Comparison of ENCODE assay signal across 23 cellular contexts in genomic region chr2:241081190-241081642, GRCh38. TPM values are rescaled to one million over a fixed set of nuclear protein-coding genes. Genes with fewer than 3 reads are reported as not detected.
A peak's percentile ranks its signal among the peaks of the same experiment; 100 is the strongest.
DNase-seq lines count a peak whose midpoint lies in the region; ATAC-seq and TF ChIP-seq lines count a peak whose summit lies in the region.
"Had no signal": no experiment of that assay in that cellular context is flagged by ENCODE, and none has a peak within 500 bp of the region (broad histone marks: within the 10 kb centered on the region; RNA-seq: fewer than 3 reads in every experiment).

No MANE protein-coding gene starts in this region.

- no peaks in the 10 kb centered on the region for H3K9me3 ChIP-seq in RWPE2 (ENCODE audit: severe bottlenecking)
- no peaks in the 10 kb centered on the region for H3K9me3 ChIP-seq in smooth muscle cell (replicated peaks; ENCODE audit: low read depth)
- H3K9me3 ChIP-seq: HAP-1, pancreas, SJCRH30, upper lobe of left lung had no signal

- H3K9ac ChIP-seq in smooth muscle cell (ENCODE audit: low read depth), result no peak overlapping the region

- H3K4me2 ChIP-seq in smooth muscle cell, result no peak overlapping the region

- no peak overlapping the region for H3K4me3 Mint-ChIP-seq in activated T-cell treated with anti-CD3 and anti-CD28 coated beads, Interleukin-2, amount 50 U/mL, for 24 hours
- no peak overlapping the region for H3K4me3 Mint-ChIP-seq in stimulated activated memory B cell treated with anti-CD40 and anti-IgM and Interleukin-4, amounts not matched to agents 10 μg/mL and 1 μg/mL and 100 μg/mL, for 72 hours

- no peaks in the 10 kb centered on the region for H3K27me3 Mint-ChIP-seq in activated T-cell treated with anti-CD3 and anti-CD28 coated beads, Interleukin-2, amount 50 U/mL, for 24 hours
- no peaks in the 10 kb centered on the region for H3K27me3 Mint-ChIP-seq in stimulated activated memory B cell treated with anti-CD40 and anti-IgM and Interleukin-4, amounts not matched to agents 10 μg/mL and 1 μg/mL and 100 μg/mL, for 72 hours

- no peaks in the 10 kb centered on the region for H3K79me2 ChIP-seq in smooth muscle cell (ENCODE audit: low read depth)

- TF ChIP-seq CTCF in RWPE2 (IDR thresholded peaks at IDR 0.05; ENCODE audit: poor library complexity, severe bottlenecking), result no peak
- TF ChIP-seq CTCF in smooth muscle cell (IDR thresholded peaks at IDR 0.05; ENCODE audit: borderline replicate concordance, insufficient read depth, poor library complexity, severe bottlenecking), result no peak

- no peak overlapping the region for H3K4me3 ChIP-seq in RWPE2 (ENCODE audit: severe bottlenecking)
- no peak overlapping the region for H3K4me3 ChIP-seq in smooth muscle cell
- H3K4me3 ChIP-seq: HAP-1, lung, pancreas, SJCRH30, upper lobe of left lung had no signal

- peaks cover 4% of the 10 kb centered on the region for H3K9me3 Mint-ChIP-seq in activated T-cell treated with anti-CD3 and anti-CD28 coated beads, Interleukin-2, amount 50 U/mL, for 24 hours
- peaks cover 5% of the 10 kb centered on the region for H3K9me3 Mint-ChIP-seq in stimulated activated memory B cell treated with anti-CD40 and anti-IgM and Interleukin-4, amounts not matched to agents 10 μg/mL and 1 μg/mL and 100 μg/mL, for 72 hours
- H3K9me3 Mint-ChIP-seq: activated T-helper 2 cell treated with anti-CD3 and anti-CD28 coated beads, Interferon-gamma antibody, Interleukin-2, Interleukin-4, amounts not matched to agents 10 μg/mL and 5 μg/mL and 100 μg/mL, durations not matched to agents 14 hours and 24 hours and 36 hours had no signal

- peaks cover 8% of the 10 kb centered on the region for H3K4me1 Mint-ChIP-seq in activated T-cell treated with anti-CD3 and anti-CD28 coated beads, Interleukin-2, amount 50 U/mL, for 24 hours (ENCODE audit: low read depth)
- peaks cover 24% of the 10 kb centered on the region for H3K4me1 Mint-ChIP-seq in stimulated activated memory B cell treated with anti-CD40 and anti-IgM and Interleukin-4, amounts not matched to agents 10 μg/mL and 1 μg/mL and 100 μg/mL, for 72 hours

- H3F3A ChIP-seq in smooth muscle cell (ENCODE audit: low read depth), result no peaks in the 10 kb centered on the region

- DNase-seq in activated T-cell treated with anti-CD3 and anti-CD28 coated beads, Interleukin-2, amount 50 U/mL, for 48 hours, result peak; percentile 10 to 11
- no peak for DNase-seq in activated T-cell treated with anti-CD3 and anti-CD28 coated beads, Interleukin-2, amount 50 U/mL, for 24 hours
- DNase-seq in RWPE2 (ENCODE audit: low spot score) (no peak), left lobe of liver (ENCODE audit: low spot score) (no peak), smooth muscle cell (lab: John Stamatoyannopoulos, UW; ENCODE audit: unreplicated experiment) (no peak), SW480 (ENCODE audit: low spot score) (no peak), KG1 (lab: John Stamatoyannopoulos, UW) (no peak)
- DNase-seq: ACHN; DMS53; NCI-H1436; NCI-H2171; NCI-H526 treated with DMSO at 0.1 percent for 48 hours; stimulated activated CD4-positive, alpha-beta T cell treated with anti-CD3 and anti-CD28 coated beads, Interleukin-1b, Interleukin-23, amount 100 ng/mL, for 48 hours; T-helper 2 cell; WERI-Rb-1 had no signal

- H3K27ac Mint-ChIP-seq in activated T-cell treated with anti-CD3 and anti-CD28 coated beads, Interleukin-2, amount 50 U/mL, for 24 hours, result no peak overlapping the region
- H3K27ac Mint-ChIP-seq in stimulated activated memory B cell treated with anti-CD40 and anti-IgM and Interleukin-4, amounts not matched to agents 10 μg/mL and 1 μg/mL and 100 μg/mL, for 72 hours, result peak overlapping the region; percentile 22
- H3K27ac Mint-ChIP-seq: activated T-helper 2 cell treated with anti-CD3 and anti-CD28 coated beads, Interferon-gamma antibody, Interleukin-2, Interleukin-4, amounts not matched to agents 10 μg/mL and 5 μg/mL and 100 μg/mL, durations not matched to agents 14 hours and 24 hours and 36 hours had no signal

- H2AFZ ChIP-seq in smooth muscle cell (ENCODE audit: low read depth), result no peak overlapping the region

- peak; percentile 22; the same call in 1 of the 3 replicates for ATAC-seq in RWPE2 (ENCODE audit: low read depth)
- peak; percentile 9 for ATAC-seq in left lobe of liver
- ATAC-seq in stimulated activated memory B cell treated with anti-CD40 and anti-IgM and Interleukin-4, amounts not matched to agents 10 μg/mL and 1 μg/mL and 100 μg/mL, for 72 hours, result no peak

- peaks cover 37% of the 10 kb centered on the region for H3K36me3 Mint-ChIP-seq in activated T-cell treated with anti-CD3 and anti-CD28 coated beads, Interleukin-2, amount 50 U/mL, for 24 hours (ENCODE audit: low read depth)
- H3K36me3 Mint-ChIP-seq in stimulated activated memory B cell treated with anti-CD40 and anti-IgM and Interleukin-4, amounts not matched to agents 10 μg/mL and 1 μg/mL and 100 μg/mL, for 72 hours, result peaks cover 31% of the 10 kb centered on the region

- H3K27ac ChIP-seq in RWPE2 (ENCODE audit: poor library complexity, severe bottlenecking) (no peak overlapping the region), smooth muscle cell (ENCODE audit: low read depth) (no peak overlapping the region)
- H3K27ac ChIP-seq: C4-2B, pancreas, SJCRH30, WERI-Rb-1 had no signal

- H3K36me3 ChIP-seq in RWPE2 (ENCODE audit: low read depth) (0 out of 2 replicates have a peak, but pooled peaks cover 3% of the 10 kb centered on the region), smooth muscle cell (ENCODE audit: low read depth) (no peaks in the 10 kb centered on the region)

- no peaks in the 10 kb centered on the region for H4K20me1 ChIP-seq in smooth muscle cell (ENCODE audit: low read depth)

- WGBS in smooth muscle cell (ENCODE audit: low lambda C conversion rate), result 87% methylated on average over 7 of the region's 9 CpGs

- H3K4me1 ChIP-seq in RWPE2 (ENCODE audit: insufficient read depth, poor library complexity, severe bottlenecking) (no peaks in the 10 kb centered on the region), smooth muscle cell (ENCODE audit: low read depth) (no peaks in the 10 kb centered on the region)
- H3K4me1 ChIP-seq: HAP-1, pancreas had no signal

- no peaks in the 10 kb centered on the region for H3K27me3 ChIP-seq in RWPE2 (ENCODE audit: insufficient read depth, poor library complexity, severe bottlenecking)
- H3K27me3 ChIP-seq in smooth muscle cell (ENCODE audit: low read depth), result no peaks in the 10 kb centered on the region
- H3K27me3 ChIP-seq: pancreas, SJCRH30, upper lobe of left lung had no signal

RNA-seq across cellular contexts. Expression of gene MTERF4, which starts 20.9 kb away (rescaled TPM):
- total RNA-seq in left lobe of liver, result 15.4 TPM
- 27.3 and 38.6 TPM in 2 replicates for total RNA-seq in smooth muscle cell
- polyA plus RNA-seq in smooth muscle cell, result 13.7 and 18.6 TPM in 2 replicates

Comparison
In these comparisons a context has a peak if more than half of its experiments do, and no peak if none do; other contexts are left out.
1. DNase-seq: peak in activated T-cell treated with anti-CD3 and anti-CD28 coated beads, Interleukin-2, amount 50 U/mL, for 48 hours (2 of 2); none in activated T-cell treated with anti-CD3 and anti-CD28 coated beads, Interleukin-2, amount 50 U/mL, for 24 hours (single experiment), RWPE2 (single experiment), left lobe of liver (single experiment), smooth muscle cell (single experiment), SW480 (single experiment) and KG1 (single experiment).